In the genomic region with DNA sequence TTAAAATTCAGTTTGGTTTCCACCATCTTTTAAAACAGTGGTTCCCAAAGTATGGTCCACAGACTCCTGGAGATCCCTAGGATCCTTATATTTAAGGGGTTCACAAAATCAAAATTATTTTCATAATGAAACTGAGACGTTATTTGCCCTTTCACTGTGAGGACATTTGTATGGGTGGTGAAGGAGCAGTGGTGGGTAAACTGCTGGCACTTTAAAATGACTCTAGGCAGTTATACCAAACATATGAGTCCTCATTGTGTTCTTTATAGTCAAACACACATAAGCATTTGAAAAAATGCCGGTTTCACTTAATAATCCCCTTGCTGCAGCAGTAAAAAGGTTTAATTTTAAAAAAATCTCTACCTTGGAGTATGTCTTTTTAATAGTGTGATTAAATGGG, we compare ENCODE assay signal across 1 cellular context.
TF ChIP-seq lines count a peak whose summit lies in the region.

No MANE protein-coding gene starts in this region.

TF ChIP-seq in WTC11, 78 proteins besides CTCF, POLR2A, EP300 and RAD21:
- TF ChIP-seq ELF4 (CRISPR knock-in tag; IDR thresholded peaks at IDR 0.05; ENCODE audit: low read depth) = no peak
- TF ChIP-seq TEAD1 (CRISPR knock-in tag; IDR thresholded peaks at IDR 0.05) = no peak
- TF ChIP-seq HMGA2 (CRISPR knock-in tag; IDR thresholded peaks at IDR 0.05) = no peak
- TF ChIP-seq, protein P1, sequence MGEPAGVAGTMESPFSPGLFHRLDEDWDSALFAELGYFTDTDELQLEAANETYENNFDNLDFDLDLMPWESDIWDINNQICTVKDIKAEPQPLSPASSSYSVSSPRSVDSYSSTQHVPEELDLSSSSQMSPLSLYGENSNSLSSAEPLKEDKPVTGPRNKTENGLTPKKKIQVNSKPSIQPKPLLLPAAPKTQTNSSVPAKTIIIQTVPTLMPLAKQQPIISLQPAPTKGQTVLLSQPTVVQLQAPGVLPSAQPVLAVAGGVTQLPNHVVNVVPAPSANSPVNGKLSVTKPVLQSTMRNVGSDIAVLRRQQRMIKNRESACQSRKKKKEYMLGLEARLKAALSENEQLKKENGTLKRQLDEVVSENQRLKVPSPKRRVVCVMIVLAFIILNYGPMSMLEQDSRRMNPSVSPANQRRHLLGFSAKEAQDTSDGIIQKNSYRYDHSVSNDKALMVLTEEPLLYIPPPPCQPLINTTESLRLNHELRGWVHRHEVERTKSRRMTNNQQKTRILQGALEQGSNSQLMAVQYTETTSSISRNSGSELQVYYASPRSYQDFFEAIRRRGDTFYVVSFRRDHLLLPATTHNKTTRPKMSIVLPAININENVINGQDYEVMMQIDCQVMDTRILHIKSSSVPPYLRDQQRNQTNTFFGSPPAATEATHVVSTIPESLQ (CRISPR knock-in tag; IDR thresholded peaks at IDR 0.05) = no peak
- TF ChIP-seq NR2C2 (CRISPR knock-in tag; IDR thresholded peaks at IDR 0.05) = no peak
- TF ChIP-seq, protein P2, sequence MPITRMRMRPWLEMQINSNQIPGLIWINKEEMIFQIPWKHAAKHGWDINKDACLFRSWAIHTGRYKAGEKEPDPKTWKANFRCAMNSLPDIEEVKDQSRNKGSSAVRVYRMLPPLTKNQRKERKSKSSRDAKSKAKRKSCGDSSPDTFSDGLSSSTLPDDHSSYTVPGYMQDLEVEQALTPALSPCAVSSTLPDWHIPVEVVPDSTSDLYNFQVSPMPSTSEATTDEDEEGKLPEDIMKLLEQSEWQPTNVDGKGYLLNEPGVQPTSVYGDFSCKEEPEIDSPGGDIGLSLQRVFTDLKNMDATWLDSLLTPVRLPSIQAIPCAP (CRISPR knock-in tag; IDR thresholded peaks at IDR 0.05) = no peak
- no peak for TF ChIP-seq IRF2 (CRISPR knock-in tag; IDR thresholded peaks at IDR 0.05; ENCODE audit: borderline replicate concordance, low read depth)
- no peak for TF ChIP-seq ZNF263 (CRISPR knock-in tag; IDR thresholded peaks at IDR 0.05; ENCODE audit: low read depth)
- no peak for TF ChIP-seq ETV6 (CRISPR knock-in tag; IDR thresholded peaks at IDR 0.05)
- TF ChIP-seq, protein P3, sequence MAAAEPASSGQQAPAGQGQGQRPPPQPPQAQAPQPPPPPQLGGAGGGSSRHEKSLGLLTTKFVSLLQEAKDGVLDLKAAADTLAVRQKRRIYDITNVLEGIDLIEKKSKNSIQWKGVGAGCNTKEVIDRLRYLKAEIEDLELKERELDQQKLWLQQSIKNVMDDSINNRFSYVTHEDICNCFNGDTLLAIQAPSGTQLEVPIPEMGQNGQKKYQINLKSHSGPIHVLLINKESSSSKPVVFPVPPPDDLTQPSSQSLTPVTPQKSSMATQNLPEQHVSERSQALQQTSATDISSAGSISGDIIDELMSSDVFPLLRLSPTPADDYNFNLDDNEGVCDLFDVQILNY (CRISPR knock-in tag; IDR thresholded peaks at IDR 0.05) = no peak
- TF ChIP-seq, protein P4, sequence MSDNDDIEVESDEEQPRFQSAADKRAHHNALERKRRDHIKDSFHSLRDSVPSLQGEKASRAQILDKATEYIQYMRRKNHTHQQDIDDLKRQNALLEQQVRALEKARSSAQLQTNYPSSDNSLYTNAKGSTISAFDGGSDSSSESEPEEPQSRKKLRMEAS (CRISPR knock-in tag; IDR thresholded peaks at IDR 0.05) = no peak
- TF ChIP-seq SMAD4 (CRISPR knock-in tag; IDR thresholded peaks at IDR 0.05) = no peak
- TF ChIP-seq KAT7 (CRISPR knock-in tag; IDR thresholded peaks at IDR 0.05; ENCODE audit: borderline replicate concordance) = no peak
